ENCODE assay signal across 19 cellular contexts in the genomic region with DNA sequence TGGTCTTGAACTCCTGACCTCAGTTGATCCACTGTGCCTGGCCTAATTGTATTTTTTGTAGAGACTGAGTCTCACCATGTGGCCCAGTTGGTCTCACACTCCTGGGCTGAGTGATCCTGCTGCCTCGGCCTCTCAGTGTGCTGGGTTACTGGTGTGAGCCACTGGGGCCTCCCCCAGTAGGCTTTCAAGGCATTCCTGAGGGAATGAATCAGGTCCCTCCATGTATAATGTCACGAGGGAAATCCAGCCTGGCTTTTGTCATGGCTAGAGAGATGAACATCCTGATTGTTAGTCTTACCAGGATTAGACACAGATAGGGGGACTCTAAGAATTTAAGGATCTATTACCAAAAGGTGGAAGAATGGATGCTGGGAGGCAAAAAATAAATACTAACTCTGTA. TPM values are rescaled to one million over a fixed set of nuclear protein-coding genes. Genes with fewer than 3 reads are reported as not detected.
DNase-seq lines count a peak whose midpoint lies in the region; ATAC-seq lines count a peak whose summit lies in the region.
"Had no signal": no experiment of that assay in that cellular context is flagged by ENCODE, and none has a peak within 500 bp of the region (broad histone marks: within the 10 kb centered on the region; RNA-seq: fewer than 3 reads in every experiment).

No MANE protein-coding gene starts in this region.

- H3K9me3 ChIP-seq in adipocyte (ENCODE audit: control insufficient read depth, low read length), result no peaks in the 10 kb centered on the region
- H3K9me3 ChIP-seq: gastrocnemius medialis, thyroid gland had no signal

- H3K4me3 ChIP-seq in adipocyte (ENCODE audit: low read length), result no peak overlapping the region
- H3K4me3 ChIP-seq: gastrocnemius medialis, K562, thyroid gland had no signal

- H3K9ac ChIP-seq in adipocyte (ENCODE audit: low read length), result no peak overlapping the region

- no peaks in the 10 kb centered on the region for H3K4me1 ChIP-seq in adipocyte (ENCODE audit: control insufficient read depth, insufficient read depth, low read length)
- H3K4me1 ChIP-seq: gastrocnemius medialis, thyroid gland had no signal

- DNase-seq in AG08396 (ENCODE audit: low spot score), result peak; percentile 50
- peak; percentile 54 for DNase-seq in HCEC 1CT
- peak; percentile 10 for DNase-seq in adipocyte (ENCODE audit: low read depth)
- DNase-seq in islet precursor cell, result peak; percentile 83
- DNase-seq in retina, result no peak
- DNase-seq in cerebellar cortex (ENCODE audit: low spot score), result no peak
- DNase-seq in cortex of kidney (lab: John Stamatoyannopoulos, UW), result no peak
- DNase-seq in left cardiac atrium, result no peak
- DNase-seq: activated CD4-positive, alpha-beta T cell treated with anti-CD3 and anti-CD28 coated beads for 48 hours; CD4-positive, CD25-positive, alpha-beta regulatory T cell; gastrocnemius medialis; NCI-H1694; posterior cingulate gyrus; Right ventricle myocardium superior; stimulated activated CD4-positive, alpha-beta T cell treated with anti-CD3 and anti-CD28 coated beads, Interleukin-1b, Interleukin-23, amount 100 ng/mL, for 48 hours; stimulated activated naive CD4-positive, alpha-beta T cell treated with Interleukin-2 at 50 U/mL for 16 hours; thyroid gland had no signal

- no peaks in the 10 kb centered on the region for H3K27me3 ChIP-seq in adipocyte (replicated peaks; ENCODE audit: control insufficient read depth, insufficient read depth, low read length)
- H3K27me3 ChIP-seq: gastrocnemius medialis, thyroid gland had no signal

- no peak for ATAC-seq in left cardiac atrium
- ATAC-seq: gastrocnemius medialis; K562; natural killer cell treated with Interleukin-12 subunit alpha and Interleukin-12 subunit beta and Interleukin-15 and Interleukin-18, amount 100 ng/mL, for 72 hours had no signal

- intact Hi-C loops in left cardiac atrium (cut with DNase I), result no loop called here

- H3K36me3 ChIP-seq in adipocyte (ENCODE audit: control insufficient read depth, insufficient read depth, low read length, severe bottlenecking), result no peaks in the 10 kb centered on the region
- H3K36me3 ChIP-seq: thyroid gland had no signal

RNA-seq across cellular contexts. Expression of gene CPSF2, which starts 51.9 kb away (rescaled TPM):
- 10 to 100 TPM; 39.7 to 40.2 TPM for total RNA-seq in left cardiac atrium

RNA-seq across cellular contexts. Expression of gene NDUFB1, which starts 52.2 kb away (rescaled TPM):
- total RNA-seq in left cardiac atrium, result 100 to 1,000 TPM; 436 to 539 TPM

Comparison
In these comparisons a context has a peak if more than half of its experiments do, and no peak if none do; other contexts are left out.
1. DNase-seq: peak in AG08396 (single experiment), HCEC 1CT (single experiment), adipocyte (single experiment) and islet precursor cell (single experiment); none in retina (single experiment), cerebellar cortex (single experiment), cortex of kidney (single experiment) and left cardiac atrium (single experiment).